ENCODE assay signal across 1 cellular context in genomic region chr16:70711211-70711978, GRCh38.
A peak's percentile ranks its signal among the peaks of the same experiment; 100 is the strongest.
TF ChIP-seq lines count a peak whose summit lies in the region.

No MANE protein-coding gene starts in this region.

TF ChIP-seq in HepG2, 621 proteins besides CTCF, POLR2A, EP300 and RAD21 (continued from another document and continues in another):
- TF ChIP-seq HBP1 (CRISPR knock-in tag; IDR thresholded peaks at IDR 0.05; ENCODE audit: low read depth), result 0 out of 2 replicates have a peak, but pooled peaks have one; percentile 55
- peak; percentile 72; the same call in 1 of the 2 replicates for TF ChIP-seq AHR (CRISPR knock-in tag; IDR thresholded peaks at IDR 0.05)
- TF ChIP-seq ZNF792 (CRISPR knock-in tag; IDR thresholded peaks at IDR 0.05), result peak; percentile 66; the same call in 1 of the 2 replicates
- no peak for TF ChIP-seq GTF2F1 (IDR thresholded peaks at IDR 0.05; ENCODE audit: low read length)
- no peak for TF ChIP-seq DZIP1 (CRISPR knock-in tag; IDR thresholded peaks at IDR 0.05)
- peak; percentile 82 for TF ChIP-seq ZNF800 (CRISPR knock-in tag; IDR thresholded peaks at IDR 0.05)
- no peak for TF ChIP-seq MAFG (CRISPR knock-in tag; IDR thresholded peaks at IDR 0.05)
- peak; percentile 94 for TF ChIP-seq SALL1 (CRISPR knock-in tag; IDR thresholded peaks at IDR 0.05)
- TF ChIP-seq SNRNP70 (IDR thresholded peaks at IDR 0.05; ENCODE audit: low read depth, low read length), result no peak
- peak; percentile 56 for TF ChIP-seq FOXA3 (CRISPR knock-in tag; IDR thresholded peaks at IDR 0.05)
- TF ChIP-seq JUND (CRISPR knock-in tag; IDR thresholded peaks at IDR 0.05), result 0 out of 2 replicates have a peak, but pooled peaks have one; percentile 33
- TF ChIP-seq ZNF234 (CRISPR knock-in tag; conservative IDR thresholded peaks at IDR 0.05), result no peak
- peak; percentile 61; the same call in 1 of the 2 replicates for TF ChIP-seq ZNF543 (CRISPR knock-in tag; IDR thresholded peaks at IDR 0.05)
- TF ChIP-seq THAP11 (CRISPR knock-in tag; IDR thresholded peaks at IDR 0.05), result peak; percentile 75
- no peak for TF ChIP-seq THAP8 (CRISPR knock-in tag; IDR thresholded peaks at IDR 0.05; ENCODE audit: borderline replicate concordance)
- peak; percentile 99 for TF ChIP-seq ZNF687 (CRISPR knock-in tag; IDR thresholded peaks at IDR 0.05)
- peak; percentile 62 for TF ChIP-seq ZNF281 (CRISPR knock-in tag; IDR thresholded peaks at IDR 0.05; ENCODE audit: borderline replicate concordance)
- no peak for TF ChIP-seq KAT2B (IDR thresholded peaks at IDR 0.05; ENCODE audit: borderline replicate concordance, low read depth, low read length)
- peak; percentile 81; the same call in 1 of the 2 replicates for TF ChIP-seq RNF2 (conservative IDR thresholded peaks at IDR 0.05; ENCODE audit: low read depth)
- peak; percentile 49 for TF ChIP-seq YY1 (IDR thresholded peaks at IDR 0.05; ENCODE audit: insufficient read depth, insufficient replicate concordance, low read depth, low read length)
- TF ChIP-seq PHF8 (CRISPR knock-in tag; IDR thresholded peaks at IDR 0.05), result peak; percentile 61
- TF ChIP-seq ZNF446 (CRISPR knock-in tag; IDR thresholded peaks at IDR 0.05), result no peak
- TF ChIP-seq ZNF710 (CRISPR knock-in tag; IDR thresholded peaks at IDR 0.05; ENCODE audit: borderline replicate concordance), result peak; percentile 88
- peak; percentile 86 for TF ChIP-seq ZFP91 (CRISPR knock-in tag; IDR thresholded peaks at IDR 0.05; ENCODE audit: borderline replicate concordance)
- TF ChIP-seq RBFOX2 (IDR thresholded peaks at IDR 0.05; ENCODE audit: low read depth, low read length), result peak; percentile 48
- TF ChIP-seq ZNF569 (CRISPR knock-in tag; IDR thresholded peaks at IDR 0.05; ENCODE audit: borderline replicate concordance), result no peak
- TF ChIP-seq MYPOP (CRISPR knock-in tag; IDR thresholded peaks at IDR 0.05), result peak; percentile 88; the same call in 1 of the 2 replicates
- 0 out of 2 replicates have a peak, but pooled peaks have one; percentile 11 for TF ChIP-seq ZFP37 (CRISPR knock-in tag; IDR thresholded peaks at IDR 0.05; ENCODE audit: borderline replicate concordance)
- TF ChIP-seq IRF2 (CRISPR knock-in tag; IDR thresholded peaks at IDR 0.05), result 0 out of 2 replicates have a peak, but pooled peaks have one; percentile 62
- peak; percentile 45; the same call in 1 of the 2 replicates for TF ChIP-seq SIX4 (CRISPR knock-in tag; IDR thresholded peaks at IDR 0.05)
- peak; percentile 93 for TF ChIP-seq SSRP1 (CRISPR knock-in tag; IDR thresholded peaks at IDR 0.05)
- peak; percentile 76; the same call in 1 of the 2 replicates for TF ChIP-seq YEATS2 (CRISPR knock-in tag; IDR thresholded peaks at IDR 0.05; ENCODE audit: borderline replicate concordance)
- TF ChIP-seq RBM39 (IDR thresholded peaks at IDR 0.05; ENCODE audit: low read depth, low read length, poor library complexity, severe bottlenecking), result no peak
- TF ChIP-seq ZIK1 (CRISPR knock-in tag; IDR thresholded peaks at IDR 0.05; ENCODE audit: borderline replicate concordance, low read depth), result 0 out of 2 replicates have a peak, but pooled peaks have one; percentile 65
- no peak for TF ChIP-seq CBX2 (IDR thresholded peaks at IDR 0.05; ENCODE audit: low read depth, low read length)
- no peak for TF ChIP-seq CBX2 (CRISPR knock-in tag; IDR thresholded peaks at IDR 0.05; ENCODE audit: low read depth)
- TF ChIP-seq CSRNP2 (CRISPR knock-in tag; conservative IDR thresholded peaks at IDR 0.05; ENCODE audit: low read depth), result no peak
- peak; percentile 65 for TF ChIP-seq ZFP36 (IDR thresholded peaks at IDR 0.05; ENCODE audit: borderline replicate concordance, low read depth, low read length, partially characterized antibody)
- TF ChIP-seq HOXD1 (CRISPR knock-in tag; IDR thresholded peaks at IDR 0.05), result peak; percentile 86
- peak; percentile 100 for TF ChIP-seq TGIF2 (CRISPR knock-in tag; IDR thresholded peaks at IDR 0.05)
